17 cellular contexts compared by ENCODE assay signal in genomic region chr15:96457852-96458251, GRCh38.
DNase-seq lines count a peak whose midpoint lies in the region; ATAC-seq, FAIRE-seq and TF ChIP-seq lines count a peak whose summit lies in the region.
"Had no signal": no experiment of that assay in that cellular context is flagged by ENCODE, and none has a peak within 500 bp of the region (broad histone marks: within the 10 kb centered on the region; RNA-seq: fewer than 3 reads in every experiment).

No MANE protein-coding gene starts in this region.

- no peak for TF ChIP-seq POLR2A in breast epithelium (IDR thresholded peaks at IDR 0.05)

- no peak overlapping the region for H4K91ac ChIP-seq in mesenchymal stem cell (ENCODE audit: low read length)

- no peak overlapping the region for H2AFZ ChIP-seq in mesenchymal stem cell (ENCODE audit: low read depth, low read length)

- no peak overlapping the region for H2BK120ac ChIP-seq in mesenchymal stem cell (ENCODE audit: low read depth, low read length)

- H3K4me2 ChIP-seq in mesenchymal stem cell (ENCODE audit: low read length, poor library complexity, severe bottlenecking) = no peak overlapping the region
- H3K4me2 ChIP-seq: KMS-11 had no signal

- no peak overlapping the region for H3K9ac ChIP-seq in mesenchymal stem cell (ENCODE audit: low read length)
- H3K9ac ChIP-seq: KMS-11 had no signal

- peak; percentile 73 for FAIRE-seq in bronchial epithelial cell (lab: Jason Lieb, UNC)
- FAIRE-seq: GM19239 had no signal

- WGBS in mesenchymal stem cell = 68% methylated on average over 3 of the region's 3 CpGs

- ATAC-seq in HG03095 (IDR thresholded peaks at IDR 0.05; ENCODE audit: unreplicated experiment) (no peak), HG03442 (IDR thresholded peaks at IDR 0.05; ENCODE audit: unreplicated experiment) (no peak)

- H3K18ac ChIP-seq in mesenchymal stem cell (ENCODE audit: low read depth in 1 of 2, low read length in 2 of 2) = no peak overlapping the region

- intact Hi-C loops in breast epithelium (cut with DNase I; ENCODE audit: low total_unique reads) = no loop called here

- H3K4me1 ChIP-seq in mesenchymal stem cell (ENCODE audit: control insufficient read depth, insufficient read depth, low read depth, low read length) (no peaks in the 10 kb centered on the region), breast epithelium (no peaks in the 10 kb centered on the region)
- H3K4me1 ChIP-seq: SJSA1 had no signal

- no peak overlapping the region for H2AK5ac ChIP-seq in mesenchymal stem cell (ENCODE audit: low read length, severe bottlenecking)

- H3K23ac ChIP-seq in mesenchymal stem cell (ENCODE audit: low read length in 2 of 2) = no peak overlapping the region

- H2BK12ac ChIP-seq in mesenchymal stem cell (ENCODE audit: low read length in 2 of 2) = no peak overlapping the region

- H3K36me3 ChIP-seq in bronchial epithelial cell (ENCODE audit: control insufficient read depth, insufficient read depth, low read length) = no peaks in the 10 kb centered on the region
- no peaks in the 10 kb centered on the region for H3K36me3 ChIP-seq in mesenchymal stem cell (ENCODE audit: control insufficient read depth in 1 of 2, insufficient read depth in 2 of 2, low read depth in 1 of 2, low read length in 2 of 2)
- H3K36me3 ChIP-seq in breast epithelium = no peaks in the 10 kb centered on the region
- H3K36me3 ChIP-seq: SJSA1 had no signal

- no peak overlapping the region for H2BK15ac ChIP-seq in mesenchymal stem cell (ENCODE audit: low read depth, poor library complexity, severe bottlenecking)

- DNase-seq in ELR (ENCODE audit: low read depth) (peak; percentile 45), M059J (ENCODE audit: low read depth) (peak; percentile 45), bronchial epithelial cell (ENCODE audit: low read depth) (no peak), mesenchymal stem cell (peak; percentile 11), breast epithelium (ENCODE audit: low spot score in 2 of 2) (no peak)
- DNase-seq: C1 segment of cervical spinal cord, H7, NCI-H1092, NCI-H146, NCI-H2081, NCI-H524 treated with DMSO at 0.1 percent for 48 hours, SW 1271 had no signal

- H3K27me3 ChIP-seq in bronchial epithelial cell (ENCODE audit: control insufficient read depth, insufficient read depth, low read length) (no peaks in the 10 kb centered on the region), mesenchymal stem cell (ENCODE audit: control insufficient read depth in 1 of 2, insufficient read depth in 1 of 2, low read length in 2 of 2) (no peaks in the 10 kb centered on the region), breast epithelium (peaks cover 0 to 14% of the 10 kb centered on the region in 2 donors)

- H3K4me3 ChIP-seq in bronchial epithelial cell (ENCODE audit: low read depth, low read length) = no peak overlapping the region
- no peak overlapping the region for H3K4me3 ChIP-seq in mesenchymal stem cell (ENCODE audit: insufficient read depth in 1 of 2, low read depth in 1 of 2, low read length in 2 of 2)
- H3K4me3 ChIP-seq in breast epithelium = no peak overlapping the region
- H3K4me3 ChIP-seq: SJSA1 had no signal

- no peak for TF ChIP-seq CTCF in bronchial epithelial cell (IDR thresholded peaks at IDR 0.05; ENCODE audit: insufficient read depth, low read length, severe bottlenecking)
- no peak for TF ChIP-seq CTCF in breast epithelium (IDR thresholded peaks at IDR 0.05)

- H3K27ac ChIP-seq in mesenchymal stem cell (ENCODE audit: low read length, poor library complexity, severe bottlenecking) (no peak overlapping the region), breast epithelium (no peak overlapping the region)
- H3K27ac ChIP-seq: KMS-11, SJSA1 had no signal

- H3K4ac ChIP-seq in mesenchymal stem cell (ENCODE audit: low read depth in 1 of 2, low read length in 2 of 2) = no peak overlapping the region

- H3K14ac ChIP-seq in mesenchymal stem cell (ENCODE audit: low read length in 2 of 2) = no peak overlapping the region

- H3K9me3 ChIP-seq in mesenchymal stem cell (ENCODE audit: control insufficient read depth, low read length) (no peaks in the 10 kb centered on the region), breast epithelium (no peaks in the 10 kb centered on the region)
- H3K9me3 ChIP-seq: SJSA1 had no signal

- H2BK5ac ChIP-seq in mesenchymal stem cell (ENCODE audit: low read depth, low read length, poor library complexity, severe bottlenecking) = no peak overlapping the region

- no peaks in the 10 kb centered on the region for H3K79me1 ChIP-seq in mesenchymal stem cell (replicated peaks; ENCODE audit: low read length, poor library complexity, severe bottlenecking)

- no peak overlapping the region for H4K8ac ChIP-seq in mesenchymal stem cell (ENCODE audit: low read length)

Comparison
In these comparisons a context has a peak if more than half of its experiments do, and no peak if none do; other contexts are left out.
1. DNase-seq: peak in ELR (single experiment), M059J (single experiment) and mesenchymal stem cell (single experiment); none in bronchial epithelial cell (single experiment) and breast epithelium (0 of 2).